In genomic region chr2:42488297-42488696, GRCh38 we compare ENCODE assay signal across 10 cellular contexts. TPM values are rescaled to one million over a fixed set of nuclear protein-coding genes. Genes with fewer than 3 reads are reported as not detected.
"Had no signal": no experiment of that assay in that cellular context is flagged by ENCODE, and none has a peak within 500 bp of the region (broad histone marks: within the 10 kb centered on the region; RNA-seq: fewer than 3 reads in every experiment).

No MANE protein-coding gene starts in this region.

- ATAC-seq: GM23338, HCT116 had no signal

- H3K4me3 Mint-ChIP-seq: GM23338, H9 had no signal

- H3K9me3 ChIP-seq: HAP-1 had no signal

- H3K9ac ChIP-seq: GM23248 had no signal

- H2AFZ ChIP-seq: GM23248, GM23338 had no signal

- H3K4me2 ChIP-seq: GM23338 had no signal

- H3K27ac ChIP-seq: GM23248 had no signal

- H3K4me3 ChIP-seq: GM23248, GM23338, HAP-1 had no signal

- FAIRE-seq: H1, H54 had no signal

- DNase-seq: GM23248, GOT3, H7, H9, HCEC 1CT had no signal

- H3K27ac Mint-ChIP-seq: GM23338, H9 had no signal

- H3K9me3 Mint-ChIP-seq: GM23338, H9 had no signal

RNA-seq across cellular contexts. Expression of gene KCNG3, which starts 5.5 kb away (rescaled TPM):
- total RNA-seq: GM23248 had no signal
- polyA plus RNA-seq: GM23248 had no signal
